In genomic region chr9:105286098-105286497, GRCh38 we compare ENCODE assay signal across 29 cellular contexts. TPM values are rescaled to one million over a fixed set of nuclear protein-coding genes. Genes with fewer than 3 reads are reported as not detected.
A peak's percentile ranks its signal among the peaks of the same experiment; 100 is the strongest.
DNase-seq lines count a peak whose midpoint lies in the region; ATAC-seq and TF ChIP-seq lines count a peak whose summit lies in the region.
"Had no signal": no experiment of that assay in that cellular context is flagged by ENCODE, and none has a peak within 500 bp of the region (broad histone marks: within the 10 kb centered on the region; RNA-seq: fewer than 3 reads in every experiment).

No MANE protein-coding gene starts in this region.

- H3K4me1 ChIP-seq in breast epithelium, result peaks cover 0 to 5% of the 10 kb centered on the region in 2 donors
- H3K4me1 ChIP-seq: BE2C, SJCRH30 had no signal

- POLR2A ChIA-PET in MCF 10A (lab: Yijun Ruan, JAX), result no interaction called here

- no TSS peak for BruUV-seq in MCF 10A (replicated peaks; lab: Mats Ljungman, UMichigan)

- H3K27ac Mint-ChIP-seq in MCF 10A (ENCODE audit: low read depth, unreplicated experiment) (peak overlapping the region; percentile 19), type B pancreatic cell (peak overlapping the region; percentile 57)
- H3K27ac Mint-ChIP-seq: CD8-positive, alpha-beta memory T cell; HFFc6 had no signal

- H3K9me3 Mint-ChIP-seq in MCF 10A (ENCODE audit: unreplicated experiment), result no peaks in the 10 kb centered on the region
- H3K9me3 Mint-ChIP-seq in type B pancreatic cell, result peaks cover 5% of the 10 kb centered on the region
- H3K9me3 Mint-ChIP-seq: CD14-positive monocyte; CD8-positive, alpha-beta memory T cell; HFFc6 had no signal

- no peak for ATAC-seq in HG03045 (IDR thresholded peaks at IDR 0.05; ENCODE audit: unreplicated experiment)
- ATAC-seq: K562, Right ventricle myocardium inferior, SK-N-SH treated with all-trans-retinoic acid at 6 μM for 48 hours had no signal

- no peaks in the 10 kb centered on the region for H3K36me3 Mint-ChIP-seq in MCF 10A (ENCODE audit: insufficient read depth, unreplicated experiment)
- H3K36me3 Mint-ChIP-seq in type B pancreatic cell, result peaks cover 10% of the 10 kb centered on the region
- H3K36me3 Mint-ChIP-seq: CD8-positive, alpha-beta memory T cell had no signal

- H3K4me3 ChIP-seq in breast epithelium (no peak overlapping the region), brain microvascular endothelial cell (ENCODE audit: low read depth, low read length) (no peak overlapping the region)
- H3K4me3 ChIP-seq: K562, MG63, PC-9, SJCRH30 had no signal

- in situ Hi-C loops in brain microvascular endothelial cell (cut with HindIII; ENCODE audit: low pct_ligation_motif_present, low sequenced_read_pairs), result no loop called here

- DNase-seq in MCF 10A (ENCODE audit: unreplicated experiment) (no peak), breast epithelium (ENCODE audit: low spot score in 2 of 2) (no peak), brain microvascular endothelial cell (peak; percentile 17), fibroblast of peridontal ligament (ENCODE audit: extremely low read depth) (peak; percentile 44), type B pancreatic cell (ENCODE audit: extremely low spot score, unreplicated experiment) (no peak), DMS79 treated with DMSO at 0.1 percent for 48 hours (lab: John Stamatoyannopoulos, UW) (no peak)
- DNase-seq in stimulated activated naive CD4-positive, alpha-beta T cell (lab: John Stamatoyannopoulos, UW), result no peak
- DNase-seq: 8988T; ACHN; BE2C; CD8-positive, alpha-beta memory T cell; DMS 273 treated with DMSO at 0.1 percent for 48 hours; DMS79; GF-D8; H7; HFFc6; Kasumi-1; MG63; NCI-H2029 treated with DMSO at 0.1 percent for 48 hours; NCI-H446 treated with DMSO at 0.1 percent for 48 hours; NCI-H526; NCI-H82; PC-9; SJCRH30 had no signal

- no peaks in the 10 kb centered on the region for H3K27me3 Mint-ChIP-seq in MCF 10A (ENCODE audit: insufficient read depth, unreplicated experiment)
- no peaks in the 10 kb centered on the region for H3K27me3 Mint-ChIP-seq in type B pancreatic cell
- H3K27me3 Mint-ChIP-seq: CD8-positive, alpha-beta memory T cell had no signal

- intact Hi-C loops in MCF 10A (cut with micrococcal nuclease) (no loop called here), breast epithelium (cut with DNase I; ENCODE audit: low total_unique reads) (no loop called here)

- H3K9me3 ChIP-seq in breast epithelium, result no peaks in the 10 kb centered on the region
- H3K9me3 ChIP-seq: BE2C, MG63, SJCRH30 had no signal

- no peaks in the 10 kb centered on the region for H3K27me3 ChIP-seq in breast epithelium
- H3K27me3 ChIP-seq in brain microvascular endothelial cell (replicated peaks), result no peaks in the 10 kb centered on the region
- H3K27me3 ChIP-seq: BE2C, MG63, SJCRH30 had no signal

- no peak for TF ChIP-seq POLR2A in breast epithelium (IDR thresholded peaks at IDR 0.05)

- H3K27ac ChIP-seq in breast epithelium (no peak overlapping the region), brain microvascular endothelial cell (no peak overlapping the region)
- H3K27ac ChIP-seq: PC-9, SJCRH30 had no signal

- H3K4me3 Mint-ChIP-seq in MCF 10A (ENCODE audit: unreplicated experiment) (no peak overlapping the region), type B pancreatic cell (no peak overlapping the region)
- H3K4me3 Mint-ChIP-seq: CD14-positive monocyte; CD8-positive, alpha-beta memory T cell; HFFc6 had no signal

- CTCF ChIA-PET in MCF 10A (lab: Yijun Ruan, JAX), result no interaction called here

- TF ChIP-seq CTCF in MCF 10A (IDR thresholded peaks at IDR 0.05; ENCODE audit: unreplicated experiment) (no peak), breast epithelium (IDR thresholded peaks at IDR 0.05) (no peak), brain microvascular endothelial cell (IDR thresholded peaks at IDR 0.05; ENCODE audit: low read depth, low read length, missing control alignments) (no peak), type B pancreatic cell (conservative IDR thresholded peaks at IDR 0.05) (no peak)

- H3K4me1 Mint-ChIP-seq in MCF 10A (ENCODE audit: insufficient read depth, unreplicated experiment) (peaks cover 23% of the 10 kb centered on the region), type B pancreatic cell (ENCODE audit: unreplicated experiment) (peaks cover 20% of the 10 kb centered on the region)

- H3K36me3 ChIP-seq in breast epithelium (no peaks in the 10 kb centered on the region), brain microvascular endothelial cell (replicated peaks) (no peaks in the 10 kb centered on the region)
- H3K36me3 ChIP-seq: BE2C, MG63, SJCRH30 had no signal

RNA-seq across cellular contexts. Expression of gene SLC44A1, which starts 41.6 kb away (rescaled TPM):
- total RNA-seq in MCF 10A (2022) (15.2 and 15.9 TPM in 2 replicates), breast epithelium (10 to 100 TPM; 53.7 to 62.6 (median 61.1) TPM), type B pancreatic cell (ENCODE audit: low replicate concordance) (47.2 and 130 TPM in 2 replicates)

Comparison
In these comparisons a context has a peak if more than half of its experiments do, and no peak if none do; other contexts are left out.
1. DNase-seq: peak in brain microvascular endothelial cell (single experiment) and fibroblast of peridontal ligament (single experiment); none in MCF 10A (single experiment), breast epithelium (0 of 2), type B pancreatic cell (single experiment), stimulated activated naive CD4-positive, alpha-beta T cell (0 of 6) and DMS79 treated with DMSO at 0.1 percent for 48 hours (single experiment).